10 cellular contexts compared by ENCODE assay signal in the genomic region with DNA sequence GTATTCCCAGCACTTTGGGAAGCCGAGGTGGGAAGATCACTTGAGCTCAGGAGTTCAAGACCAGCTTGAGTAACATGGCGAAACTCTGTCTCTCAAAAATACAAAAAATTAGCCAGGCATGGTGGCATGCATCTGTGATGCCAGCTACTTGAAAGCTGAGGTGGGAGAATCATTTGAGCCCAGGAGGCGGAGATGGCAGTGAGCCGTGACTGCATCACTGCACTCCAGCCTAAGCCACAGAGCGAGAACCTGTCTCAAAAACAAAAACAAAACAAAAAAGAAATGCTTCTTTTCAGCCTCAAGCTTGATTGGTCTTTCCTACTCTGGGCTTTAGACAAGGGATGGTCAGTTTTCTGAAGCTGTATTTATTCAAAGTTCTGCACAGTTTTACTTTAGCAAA. TPM values are rescaled to one million over a fixed set of nuclear protein-coding genes. Genes with fewer than 3 reads are reported as not detected.
DNase-seq lines count a peak whose midpoint lies in the region; ATAC-seq lines count a peak whose summit lies in the region.
"Had no signal": no experiment of that assay in that cellular context is flagged by ENCODE, and none has a peak within 500 bp of the region (broad histone marks: within the 10 kb centered on the region; RNA-seq: fewer than 3 reads in every experiment).

No MANE protein-coding gene starts in this region.

- H3K9ac ChIP-seq in mesendoderm (ENCODE audit: low read length) = no peak overlapping the region

- no peak overlapping the region for H4K8ac ChIP-seq in mesendoderm (ENCODE audit: low read depth, low read length)

- H3K23ac ChIP-seq in mesendoderm (ENCODE audit: low read length) = no peak overlapping the region

- no peak overlapping the region for H3K18ac ChIP-seq in mesendoderm (ENCODE audit: low read length)

- H3K4me1 ChIP-seq in mesendoderm (ENCODE audit: control insufficient read depth, low read depth, low read length) (no peaks in the 10 kb centered on the region), SJCRH30 (no peaks in the 10 kb centered on the region; the same call in 1 of the 2 replicates)

- H3K36me3 ChIP-seq in mesendoderm (ENCODE audit: control insufficient read depth, insufficient read depth, low read length) (no peaks in the 10 kb centered on the region), SJCRH30 (no peaks in the 10 kb centered on the region)

- H2AK5ac ChIP-seq in mesendoderm (ENCODE audit: low read length) = no peak overlapping the region

- no peak overlapping the region for H4K5ac ChIP-seq in mesendoderm (ENCODE audit: low read length)

- DNase-seq in left kidney (ENCODE audit: low read depth, low spot score) (peak; percentile 79), mesendoderm (no peak), SJCRH30 (no peak), OCI-M2 (lab: John Stamatoyannopoulos, UW; ENCODE audit: unreplicated experiment) (no peak)
- DNase-seq in stimulated activated CD4-positive, alpha-beta T cell treated with anti-CD3 and anti-CD28 coated beads, Interleukin-2, amount 100 ng/mL, for 48 hours = no peak
- DNase-seq: activated T-cell treated with anti-CD3 and anti-CD28 coated beads, Interleukin-2, amount 50 U/mL, for 4 hours; naive thymus-derived CD4-positive, alpha-beta T cell had no signal

- no peaks in the 10 kb centered on the region for H3K9me3 ChIP-seq in SJCRH30 (replicated peaks)

- H2BK120ac ChIP-seq in mesendoderm (ENCODE audit: low read depth, low read length) = no peak overlapping the region

- no peaks in the 10 kb centered on the region for H3K79me1 ChIP-seq in mesendoderm (ENCODE audit: low read length)

- no peak overlapping the region for H2BK5ac ChIP-seq in mesendoderm (ENCODE audit: low read length)

- H3K27me3 ChIP-seq in mesendoderm (ENCODE audit: insufficient read depth, low read length, poor library complexity) (no peaks in the 10 kb centered on the region), SJCRH30 (no peaks in the 10 kb centered on the region)

- H3K4ac ChIP-seq in mesendoderm (ENCODE audit: low read depth, low read length) = no peak overlapping the region

- H3K56ac ChIP-seq in mesendoderm (ENCODE audit: low read length) = no peak overlapping the region

- WGBS in mesendoderm (ENCODE audit: extremely low coverage, insufficient coverage, low lambda C conversion rate) = no CpG with 5 or more reads among the region's 5 CpGs

- ATAC-seq in GM18511 (IDR thresholded peaks at IDR 0.05; ENCODE audit: unreplicated experiment) = peak; percentile 64
- ATAC-seq in GM21528 (IDR thresholded peaks at IDR 0.05; ENCODE audit: low FRiP score, unreplicated experiment) = peak; percentile 45
- peak; percentile 42 for ATAC-seq in HG03103 (IDR thresholded peaks at IDR 0.05; ENCODE audit: low read depth, unreplicated experiment)
- ATAC-seq: activated T-cell treated with anti-CD3 and anti-CD28 coated beads, Interleukin-2, amount 50 U/mL, for 4 hours; naive thymus-derived CD4-positive, alpha-beta T cell had no signal

- H3K27ac ChIP-seq in mesendoderm (ENCODE audit: low read depth, low read length) = no peak overlapping the region
- no peak overlapping the region for H3K27ac ChIP-seq in SJCRH30

- no peak overlapping the region for H3K4me3 ChIP-seq in mesendoderm (ENCODE audit: low read length)
- no peak overlapping the region for H3K4me3 ChIP-seq in SJCRH30

- H3K79me2 ChIP-seq in mesendoderm (ENCODE audit: control insufficient read depth, insufficient read depth, low read length) = no peaks in the 10 kb centered on the region

- no peak overlapping the region for H2BK15ac ChIP-seq in mesendoderm (replicated peaks; ENCODE audit: low read depth)

- H3K4me2 ChIP-seq in mesendoderm (ENCODE audit: low read length) = no peak overlapping the region

RNA-seq across cellular contexts. Expression of a gene that starts 15.8 kb away (rescaled TPM):
- polyA plus RNA-seq in mesendoderm (2013, experiment 1 of 2) = 15.7 TPM
- polyA plus RNA-seq in mesendoderm (2013, experiment 2 of 2) = 15.1 TPM
- 12.0 and 13.0 TPM in 2 replicates for total RNA-seq in SJCRH30 (2014; rRNA removed; shearing (Covaris generic))

RNA-seq across cellular contexts. Expression of a gene that starts 15.8 kb away (rescaled TPM):
- 19.3 TPM for polyA plus RNA-seq in mesendoderm (2013, experiment 1 of 2)
- 17.8 TPM for polyA plus RNA-seq in mesendoderm (2013, experiment 2 of 2)
- total RNA-seq in SJCRH30 (2014; rRNA removed; shearing (Covaris generic)) = 26.4 and 27.0 TPM in 2 replicates
